Comparison of ENCODE assay signal across 20 cellular contexts in the genomic region with DNA sequence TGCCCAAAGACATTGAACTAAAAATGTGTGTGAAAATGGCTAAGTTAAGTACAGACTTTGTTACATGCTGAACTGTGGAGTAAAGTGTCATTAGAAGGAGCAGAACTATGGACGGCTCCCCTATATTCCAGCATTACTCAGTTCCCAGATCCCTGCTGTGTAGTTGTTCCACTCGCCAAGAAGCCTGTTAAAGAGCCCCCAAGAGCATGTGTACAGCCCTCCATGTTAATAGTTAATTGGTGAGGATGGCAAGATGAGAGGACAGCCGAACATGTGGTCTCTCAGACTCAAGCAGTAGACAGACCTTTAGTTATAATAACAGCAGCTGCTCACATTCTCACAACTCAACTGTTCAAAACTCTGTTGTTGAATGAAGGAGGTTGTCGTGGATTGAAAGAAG.
DNase-seq lines count a peak whose midpoint lies in the region; ATAC-seq, FAIRE-seq and TF ChIP-seq lines count a peak whose summit lies in the region.
"Had no signal": no experiment of that assay in that cellular context is flagged by ENCODE, and none has a peak within 500 bp of the region (broad histone marks: within the 10 kb centered on the region; RNA-seq: fewer than 3 reads in every experiment).

No MANE protein-coding gene starts in this region.

- no peak for TF ChIP-seq POLR2A in GM12878 (IDR thresholded peaks at IDR 0.05; ENCODE audit: low read depth, low read length)

- H4K20me1 ChIP-seq in GM12878 (ENCODE audit: control insufficient read depth, insufficient read depth), result no peaks in the 10 kb centered on the region

- no TSS peak for BruUV-seq in GM12878 (replicated peaks; lab: Mats Ljungman, UMichigan)

- H2AFZ ChIP-seq in GM12878 (ENCODE audit: control insufficient read depth, low read depth, low read length), result no peak overlapping the region
- H2AFZ ChIP-seq: GM23248, PC-9 had no signal

- H3K4me3 ChIP-seq in GM12878, result no peak overlapping the region
- no peak overlapping the region for H3K4me3 ChIP-seq in left lung
- H3K4me3 ChIP-seq: GM23248, HAP-1, PC-9 had no signal

- H3K27me3 ChIP-seq in GM12878 (replicated peaks in 1 of 2; ENCODE audit: control insufficient read depth in 2 of 2, insufficient read depth in 2 of 2, low read length in 1 of 2) (no peaks in the 10 kb centered on the region), left lung (no peaks in the 10 kb centered on the region)

- ATAC-seq in GM12878, result peak; percentile 43; the same call in 2 of the 3 replicates
- no peak for ATAC-seq in HG02852 (IDR thresholded peaks at IDR 0.05; ENCODE audit: unreplicated experiment)
- no peak for ATAC-seq in left lung

- no peaks in the 10 kb centered on the region for H3K9me3 ChIP-seq in GM12878 (replicated peaks; ENCODE audit: control insufficient read depth, insufficient read depth, low read length)
- H3K9me3 ChIP-seq in left lung, result no peaks in the 10 kb centered on the region
- H3K9me3 ChIP-seq: HAP-1 had no signal

- SMC1A ChIA-PET in GM12878 (lab: Charles Lee; ENCODE audit: uncharacterized antibody, unreplicated experiment), result no interaction called here

- DNase-seq in DMS 273 treated with DMSO at 0.1 percent for 48 hours (lab: John Stamatoyannopoulos, UW) (peak; percentile 91), NCI-H2171 treated with DMSO at 0.1 percent for 48 hours (lab: John Stamatoyannopoulos, UW) (peak; percentile 98), GM12878 (ENCODE audit: low read depth, low spot score) (no peak), retina (peak; percentile 62), left lung (no peak)
- no peak for DNase-seq in activated naive CD4-positive, alpha-beta T cell treated with anti-CD3 and anti-CD28 coated beads, Interleukin-2, amount 50 U/mL, for 16 hours
- DNase-seq: ACHN, C1 segment of cervical spinal cord, DMS153, GDM1, GM23248, IMR-90, NCI-H1048, NCI-H1436, NCI-H2029 treated with DMSO at 0.1 percent for 48 hours, NCI-H774 had no signal

- no peak for TF ChIP-seq RAD21 in GM12878 (IDR thresholded peaks at IDR 0.05; ENCODE audit: insufficient read depth, low read depth, low read length)

- no peak overlapping the region for H3K9ac ChIP-seq in GM12878 (ENCODE audit: control insufficient read depth, insufficient read depth, low read length)
- H3K9ac ChIP-seq: GM23248 had no signal

- in situ Hi-C loops in GM12878 (cut with MboI), result no loop called here

- no peaks in the 10 kb centered on the region for H3K4me1 ChIP-seq in GM12878 (ENCODE audit: control insufficient read depth, insufficient read depth, low read length)
- H3K4me1 ChIP-seq in left lung, result no peaks in the 10 kb centered on the region
- H3K4me1 ChIP-seq: HAP-1 had no signal

- 80% methylated on average over 4 of the region's 4 CpGs for WGBS in GM12878 (ENCODE audit: insufficient coverage, insufficient replicate concordance, low lambda C conversion rate, missing lambda C conversion rate)

- TF ChIP-seq CTCF in GM12878 (IDR thresholded peaks at IDR 0.05 in 2 of 3, conservative IDR thresholded peaks at IDR 0.05 in 1 of 3; ENCODE audit: control insufficient read depth in 2 of 3, extremely low read depth in 1 of 3, insufficient read depth in 1 of 3, low read depth in 3 of 3, low read length in 3 of 3) (no peak), left lung (IDR thresholded peaks at IDR 0.05) (no peak)

- TF ChIP-seq EP300 in GM12878 (IDR thresholded peaks at IDR 0.05; ENCODE audit: borderline replicate concordance in 1 of 2, control insufficient read depth in 1 of 2, low read depth in 2 of 2, low read length in 2 of 2), result no peak

- intact Hi-C loops in GM12878 (cut with micrococcal nuclease; ENCODE audit: unreplicated experiment), result no loop called here
- intact Hi-C loops in left lung (cut with DNase I), result no loop called here

- H3K36me3 ChIP-seq in GM12878 (ENCODE audit: control insufficient read depth in 2 of 2, insufficient read depth in 2 of 2, low read length in 1 of 2), result 0 out of 4 replicates have a peak, but pooled peaks cover 0 to 2% of the 10 kb centered on the region in 2 experiments
- no peaks in the 10 kb centered on the region for H3K36me3 ChIP-seq in left lung
- H3K36me3 ChIP-seq: HAP-1 had no signal

- RAD21 ChIA-PET in GM12878 (lab: Charles Lee; ENCODE audit: unreplicated experiment), result no interaction called here

- POLR2A ChIA-PET in GM12878 (lab: Charles Lee), result no interaction called here

- H3K27ac ChIP-seq in GM12878 (ENCODE audit: control insufficient read depth, insufficient read depth), result no peak overlapping the region
- no peak overlapping the region for H3K27ac ChIP-seq in left lung
- H3K27ac ChIP-seq: GM23248, PC-9 had no signal

- CTCF ChIA-PET in GM12878 (lab: Yijun Ruan, JAX), result no interaction called here

- no peak for FAIRE-seq in GM12878 (lab: Jason Lieb, UNC)
- FAIRE-seq: HTR-8/SVneo had no signal

- H3K4me2 ChIP-seq in GM12878 (ENCODE audit: control insufficient read depth, insufficient read depth), result no peak overlapping the region
- H3K4me2 ChIP-seq: PC-9 had no signal

- no peaks in the 10 kb centered on the region for H3K79me2 ChIP-seq in GM12878 (ENCODE audit: control insufficient read depth, insufficient read depth, low read length)

TF ChIP-seq in GM12878, 131 proteins besides CTCF, POLR2A, EP300 and RAD21:
- TF ChIP-seq MXI1 (IDR thresholded peaks at IDR 0.05; ENCODE audit: low read depth, low read length) (no peak), MTA3 (IDR thresholded peaks at IDR 0.05; ENCODE audit: borderline replicate concordance, low read length) (no peak), ZNF622 (IDR thresholded peaks at IDR 0.05) (no peak)
TF ChIP-seq in GM12878: peak in this region for 0.

Comparison
In these comparisons a context has a peak if more than half of its experiments do, and no peak if none do; other contexts are left out.
1. DNase-seq: peak in DMS 273 treated with DMSO at 0.1 percent for 48 hours (single experiment), NCI-H2171 treated with DMSO at 0.1 percent for 48 hours (single experiment) and retina (single experiment); none in GM12878 (single experiment), activated naive CD4-positive, alpha-beta T cell treated with anti-CD3 and anti-CD28 coated beads, Interleukin-2, amount 50 U/mL, for 16 hours (single experiment) and left lung (0 of 2).